Comparison of ENCODE assay signal across 20 cellular contexts in the genomic region with DNA sequence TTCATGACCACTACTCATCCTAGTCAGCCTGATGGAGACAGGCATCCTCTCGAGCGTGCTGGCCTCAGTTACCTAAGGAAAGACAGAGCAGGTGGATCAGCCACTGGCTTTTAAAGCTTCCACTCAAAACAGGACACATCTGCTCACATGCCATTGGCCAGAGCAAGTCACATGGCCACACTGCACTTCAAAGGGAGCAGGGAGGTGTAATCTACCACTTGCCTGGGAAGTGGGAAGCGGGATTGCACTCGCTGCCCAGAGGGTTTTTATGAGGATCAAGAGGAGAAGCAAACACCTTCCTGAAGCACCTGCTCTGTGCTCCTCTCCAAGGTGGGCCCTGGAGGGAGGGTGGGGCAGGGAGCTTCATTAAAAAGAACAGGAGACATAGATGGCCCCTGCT.
"Had no signal": no experiment of that assay in that cellular context is flagged by ENCODE, and none has a peak within 500 bp of the region (broad histone marks: within the 10 kb centered on the region; RNA-seq: fewer than 3 reads in every experiment).

No MANE protein-coding gene starts in this region.

- H3K27ac Mint-ChIP-seq: activated B cell treated with CpG ODN at 0.5 μM for 24 hours; activated CD4-positive, alpha-beta T cell treated with anti-CD3 and anti-CD28 coated beads, Interleukin-2, amount 10 ng/mL, durations not matched to agents 7 days and 5 days; activated T-helper 2 cell treated with anti-CD3 and anti-CD28 coated beads, Interferon-gamma antibody, Interleukin-2, Interleukin-4, amounts not matched to agents 10 μg/mL and 5 μg/mL and 100 μg/mL, durations not matched to agents 14 hours and 24 hours and 36 hours; memory B cell; nephron; stimulated activated naive B cell treated with anti-CD40 and anti-IgM and Interleukin-4, amounts not matched to agents 10 μg/mL and 1 μg/mL and 100 μg/mL, for 72 hours had no signal

- DNase-seq: activated B cell treated with CpG ODN at 0.5 μM for 24 hours; activated CD4-positive, alpha-beta T cell treated with anti-CD3 and anti-CD28 coated beads, Interleukin-2, amount 10 ng/mL, durations not matched to agents 7 days and 5 days; activated naive CD4-positive, alpha-beta T cell treated with anti-CD3 and anti-CD28 coated beads, Interleukin-2, amount 50 U/mL, for 16 hours; activated T-cell treated with anti-CD3 and anti-CD28 coated beads for 4 hours; body of pancreas; cortex of kidney; effector memory CD4-positive, alpha-beta T cell; heart left ventricle; islet precursor cell; left ventricle myocardium inferior; psoas muscle; spleen; stimulated activated CD4-positive, alpha-beta T cell treated with anti-CD3 and anti-CD28 coated beads, Interleukin-2, amount 100 ng/mL, for 24 hours; stimulated activated naive B cell treated with anti-CD40 and anti-IgM and Interleukin-4, amounts not matched to agents 10 μg/mL and 1 μg/mL and 100 μg/mL, for 72 hours; transverse colon had no signal

- H3K4me1 ChIP-seq: body of pancreas, heart left ventricle, left ventricle myocardium inferior, psoas muscle, spleen had no signal

- H3K36me3 Mint-ChIP-seq: memory B cell had no signal

- H3K4me1 Mint-ChIP-seq: activated B cell treated with CpG ODN at 0.5 μM for 24 hours; activated CD4-positive, alpha-beta T cell treated with anti-CD3 and anti-CD28 coated beads, Interleukin-2, amount 10 ng/mL, durations not matched to agents 7 days and 5 days; central memory CD8-positive, alpha-beta T cell; memory B cell; stimulated activated naive B cell treated with anti-CD40 and anti-IgM and Interleukin-4, amounts not matched to agents 10 μg/mL and 1 μg/mL and 100 μg/mL, for 72 hours had no signal

- H3K27me3 ChIP-seq: body of pancreas had no signal

- H3K36me3 ChIP-seq: heart left ventricle, left ventricle myocardium inferior, spleen, transverse colon had no signal

- H3K4me3 ChIP-seq: body of pancreas, heart left ventricle, left ventricle myocardium inferior, psoas muscle, spleen, transverse colon had no signal

- H3K27ac ChIP-seq: body of pancreas, heart left ventricle, left ventricle myocardium inferior, psoas muscle, spleen, transverse colon had no signal

- ATAC-seq: body of pancreas; heart left ventricle; psoas muscle; sciatic nerve; stimulated activated naive B cell treated with anti-CD40 and anti-IgM and Interleukin-4, amounts not matched to agents 10 μg/mL and 1 μg/mL and 100 μg/mL, for 72 hours had no signal

- H3K4me3 Mint-ChIP-seq: activated B cell treated with CpG ODN at 0.5 μM for 24 hours; activated CD4-positive, alpha-beta T cell treated with anti-CD3 and anti-CD28 coated beads, Interleukin-2, amount 10 ng/mL, durations not matched to agents 7 days and 5 days; central memory CD8-positive, alpha-beta T cell; memory B cell; nephron; stimulated activated naive B cell treated with anti-CD40 and anti-IgM and Interleukin-4, amounts not matched to agents 10 μg/mL and 1 μg/mL and 100 μg/mL, for 72 hours had no signal

- H3K9me3 ChIP-seq: body of pancreas had no signal
